In the genomic region with DNA sequence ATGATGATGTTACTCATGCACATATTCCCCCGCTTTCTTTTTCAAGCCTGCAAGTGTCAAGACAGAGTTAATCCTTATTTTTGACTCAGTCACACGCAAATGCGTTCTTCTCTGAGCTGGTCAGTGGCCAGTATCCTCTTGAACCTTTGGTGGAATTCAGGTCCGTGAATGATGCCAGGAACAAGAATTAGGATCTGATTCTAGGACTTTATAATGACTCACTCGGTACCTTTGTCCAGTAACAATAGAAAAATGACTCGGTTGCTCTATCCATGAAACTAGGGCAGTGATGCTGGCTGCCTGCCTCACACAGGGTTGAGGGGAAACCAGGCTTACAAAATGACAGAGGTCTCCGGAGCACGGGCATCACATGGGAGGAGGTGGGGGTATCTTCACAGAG, we compare ENCODE assay signal across 20 cellular contexts.
DNase-seq lines count a peak whose midpoint lies in the region; ATAC-seq and TF ChIP-seq lines count a peak whose summit lies in the region.
"Had no signal": no experiment of that assay in that cellular context is flagged by ENCODE, and none has a peak within 500 bp of the region (broad histone marks: within the 10 kb centered on the region; RNA-seq: fewer than 3 reads in every experiment).

No MANE protein-coding gene starts in this region.

- H3K4me1 ChIP-seq in adrenal gland (replicated peaks in 1 of 2) (peaks cover 17 to 18% of the 10 kb centered on the region in 2 donors), psoas muscle (peaks cover 34% of the 10 kb centered on the region)
- H3K4me1 ChIP-seq: body of pancreas had no signal

- no peaks in the 10 kb centered on the region for H3K27me3 Mint-ChIP-seq in stimulated activated naive CD8-positive, alpha-beta T cell treated with anti-CD3 and anti-CD28 coated beads, Interleukin-15, amount 100 ng/mL, for 72 hours
- H3K27me3 Mint-ChIP-seq: naive thymus-derived CD4-positive, alpha-beta T cell had no signal

- no peaks in the 10 kb centered on the region for H3K4me1 Mint-ChIP-seq in stimulated activated naive CD8-positive, alpha-beta T cell treated with anti-CD3 and anti-CD28 coated beads, Interleukin-15, amount 100 ng/mL, for 72 hours
- H3K4me1 Mint-ChIP-seq: naive thymus-derived CD4-positive, alpha-beta T cell had no signal

- intact Hi-C loops in adrenal gland (cut with DNase I) = no loop called here
- intact Hi-C loops in psoas muscle (cut with DNase I) = loop anchor here in 1 of 2 donors (5.0 kb wide), 1 partner anchor 50 kb away; no protein-coding TSS in a partner anchor

- H3K9me3 Mint-ChIP-seq in stimulated activated naive CD8-positive, alpha-beta T cell treated with anti-CD3 and anti-CD28 coated beads, Interleukin-15, amount 100 ng/mL, for 72 hours = peaks cover 7 to 17% of the 10 kb centered on the region in 2 donors
- H3K9me3 Mint-ChIP-seq: effector memory CD8-positive, alpha-beta T cell had no signal

- H3K27me3 ChIP-seq in adrenal gland (no peaks in the 10 kb centered on the region), psoas muscle (ENCODE audit: insufficient read depth in 3 of 3, low read length in 2 of 3) (no peaks in the 10 kb centered on the region)
- H3K27me3 ChIP-seq: body of pancreas had no signal

- WGBS in adrenal gland, 4 donors = 36 to 58% (median 41%) methylated on average over 6 to 8 of the region's 8 CpGs
- 22 to 29% (median 24%) methylated on average over 8 of the region's 8 CpGs for WGBS in psoas muscle, 3 donors

- TF ChIP-seq CTCF in AG09309 (IDR thresholded peaks at IDR 0.05; ENCODE audit: control insufficient read depth, insufficient read depth, low read depth, low read length, missing control alignments) (no peak), adrenal gland (IDR thresholded peaks at IDR 0.05) (no peak), foreskin fibroblast (IDR thresholded peaks at IDR 0.05; ENCODE audit: low read depth, low read length) (no peak), psoas muscle (IDR thresholded peaks at IDR 0.05) (no peak)

- TF ChIP-seq POLR2A in adrenal gland (IDR thresholded peaks at IDR 0.05) = no peak

- no peak overlapping the region for H3K27ac Mint-ChIP-seq in stimulated activated naive CD8-positive, alpha-beta T cell treated with anti-CD3 and anti-CD28 coated beads, Interleukin-15, amount 100 ng/mL, for 72 hours
- H3K27ac Mint-ChIP-seq: effector memory CD8-positive, alpha-beta T cell; naive thymus-derived CD4-positive, alpha-beta T cell had no signal

- ATAC-seq in psoas muscle = peak; percentile 78 to 93 (median 90)
- no peak for ATAC-seq in stimulated activated naive CD8-positive, alpha-beta T cell treated with anti-CD3 and anti-CD28 coated beads, Interleukin-15, amount 100 ng/mL, for 72 hours
- ATAC-seq: body of pancreas; effector memory CD8-positive, alpha-beta T cell; HCT116; naive thymus-derived CD4-positive, alpha-beta T cell; right cardiac atrium had no signal

- H3K36me3 ChIP-seq in adrenal gland (replicated peaks in 1 of 2) (no peaks in the 10 kb centered on the region), psoas muscle (ENCODE audit: insufficient read depth in 1 of 2, low read depth in 1 of 2) (no peaks in the 10 kb centered on the region)

- DNase-seq in AG09309 (ENCODE audit: low read depth) = peak; percentile 69
- peak in 5 of 7 donors; percentile 35 to 65 (median 42) for DNase-seq in adrenal gland
- DNase-seq in foreskin fibroblast = peak; percentile 56 to 71
- peak; percentile 47 to 74 for DNase-seq in psoas muscle
- DNase-seq in stimulated activated naive CD8-positive, alpha-beta T cell treated with anti-CD3 and anti-CD28 coated beads, Interleukin-15, amount 100 ng/mL, for 72 hours = no peak
- no peak for DNase-seq in LoVo (ENCODE audit: low spot score)
- DNase-seq in globus pallidus (ENCODE audit: low spot score) = no peak
- no peak for DNase-seq in NCI-H524 treated with DMSO at 0.1 percent for 48 hours (lab: John Stamatoyannopoulos, UW)
- DNase-seq: activated effector memory CD4-positive, alpha-beta T cell treated with Interleukin-2 at 50 U/mL for 16 hours; body of pancreas; DMS153; effector memory CD8-positive, alpha-beta T cell; naive thymus-derived CD4-positive, alpha-beta T cell; NCI-H1417 treated with DMSO at 0.1 percent for 48 hours; NCI-H510A; OCI-M1; stimulated activated CD4-positive, alpha-beta T cell treated with anti-CD3 and anti-CD28 coated beads, Interleukin-4, amount 100 ng/mL, for 4 hours had no signal

- H3K4me3 ChIP-seq in AG09309 (ENCODE audit: control insufficient read depth, low read depth, low read length) (no peak overlapping the region), adrenal gland (no peak overlapping the region), foreskin fibroblast (ENCODE audit: low read depth in 1 of 2, low read length in 2 of 2) (peak overlapping the region in 1 of 2 donors; percentile 16), psoas muscle (peak overlapping the region; percentile 29)
- H3K4me3 ChIP-seq: body of pancreas, SK-N-MC had no signal

- peak overlapping the region in 3 of 5 donors; percentile 38 to 74 (median 42) for H3K27ac ChIP-seq in adrenal gland
- peak overlapping the region; percentile 76 for H3K27ac ChIP-seq in psoas muscle
- H3K27ac ChIP-seq: body of pancreas, SK-N-MC had no signal

- no peak overlapping the region for H3K4me3 Mint-ChIP-seq in stimulated activated naive CD8-positive, alpha-beta T cell treated with anti-CD3 and anti-CD28 coated beads, Interleukin-15, amount 100 ng/mL, for 72 hours
- H3K4me3 Mint-ChIP-seq: effector memory CD8-positive, alpha-beta T cell; naive thymus-derived CD4-positive, alpha-beta T cell had no signal

- H3K9me3 ChIP-seq in adrenal gland (replicated peaks in 1 of 3) (peaks cover 0 to 5% (median 0%) of the 10 kb centered on the region in 3 donors), psoas muscle (peaks cover 5% of the 10 kb centered on the region)
- H3K9me3 ChIP-seq: body of pancreas had no signal

Comparison
In these comparisons a context has a peak if more than half of its experiments do, and no peak if none do; other contexts are left out.
1. DNase-seq: peak in AG09309 (single experiment), adrenal gland (5 of 7), foreskin fibroblast (2 of 2) and psoas muscle (2 of 2); none in stimulated activated naive CD8-positive, alpha-beta T cell treated with anti-CD3 and anti-CD28 coated beads, Interleukin-15, amount 100 ng/mL, for 72 hours (0 of 2), LoVo (single experiment), globus pallidus (single experiment) and NCI-H524 treated with DMSO at 0.1 percent for 48 hours (single experiment).